ENCODE assay signal across 16 cellular contexts in the genomic region with DNA sequence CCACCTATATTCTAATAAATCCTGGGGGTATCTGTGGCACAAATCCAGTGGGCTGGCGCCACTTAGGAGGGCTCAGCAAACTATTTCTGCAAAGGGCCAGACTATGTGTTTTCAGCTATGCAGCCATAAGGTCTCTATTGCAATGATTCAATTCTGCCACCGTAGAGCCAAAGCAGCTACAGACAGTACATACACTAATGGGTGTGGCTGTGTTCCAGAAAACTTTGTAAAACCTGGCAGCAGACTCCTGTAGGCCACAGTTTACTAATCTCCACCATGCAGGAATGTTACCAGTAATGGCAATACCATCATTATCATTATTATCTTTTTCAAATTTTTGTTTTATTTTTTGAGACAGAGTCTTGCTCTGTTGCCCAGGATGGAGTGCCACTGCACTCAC.
DNase-seq lines count a peak whose midpoint lies in the region; ATAC-seq and TF ChIP-seq lines count a peak whose summit lies in the region.
"Had no signal": no experiment of that assay in that cellular context is flagged by ENCODE, and none has a peak within 500 bp of the region (broad histone marks: within the 10 kb centered on the region; RNA-seq: fewer than 3 reads in every experiment).

No MANE protein-coding gene starts in this region.

- no peaks in the 10 kb centered on the region for H3K9me3 ChIP-seq in mucosa of descending colon

- ATAC-seq in mucosa of descending colon (peak; percentile 48), HG02571 (IDR thresholded peaks at IDR 0.05; ENCODE audit: unreplicated experiment) (no peak), GM21528 (IDR thresholded peaks at IDR 0.05; ENCODE audit: low FRiP score, unreplicated experiment) (no peak)
- ATAC-seq: HCT116, Panc1 had no signal

- no peaks in the 10 kb centered on the region for H3K4me1 ChIP-seq in mucosa of descending colon (ENCODE audit: low read depth)

- intact Hi-C loops in mucosa of descending colon (cut with DNase I, micrococcal nuclease): no loop called here

- peak; percentile 23 for DNase-seq in EH (ENCODE audit: low read depth)
- peak; percentile 84 for DNase-seq in NCI-H446 treated with DMSO at 0.1 percent for 48 hours (lab: John Stamatoyannopoulos, UW)
- peak; percentile 52 for DNase-seq in astrocyte of the hippocampus (ENCODE audit: low read depth, low spot score)
- no peak for DNase-seq in mucosa of descending colon
- DNase-seq in hippocampal formation (lab: John Stamatoyannopoulos, UW): no peak
- DNase-seq: CD8-positive, alpha-beta memory T cell; GDM1; KG1; NCI-H1694 treated with DMSO at 0.1 percent for 48 hours; NCI-H2081 treated with DMSO at 0.1 percent for 48 hours; NCI-H510A; NCI-H748 treated with DMSO at 0.1 percent for 48 hours had no signal

- no peak for TF ChIP-seq CTCF in mucosa of descending colon (IDR thresholded peaks at IDR 0.05)

- no peaks in the 10 kb centered on the region for H3K36me3 ChIP-seq in mucosa of descending colon (ENCODE audit: low read depth)

- no peak overlapping the region for H3K4me3 ChIP-seq in mucosa of descending colon

Comparison
In these comparisons a context has a peak if more than half of its experiments do, and no peak if none do; other contexts are left out.
1. DNase-seq: peak in EH (single experiment), NCI-H446 treated with DMSO at 0.1 percent for 48 hours (single experiment) and astrocyte of the hippocampus (single experiment); none in mucosa of descending colon (0 of 3) and hippocampal formation (0 of 2).